Comparison of ENCODE assay signal across 9 cellular contexts in the genomic region with DNA sequence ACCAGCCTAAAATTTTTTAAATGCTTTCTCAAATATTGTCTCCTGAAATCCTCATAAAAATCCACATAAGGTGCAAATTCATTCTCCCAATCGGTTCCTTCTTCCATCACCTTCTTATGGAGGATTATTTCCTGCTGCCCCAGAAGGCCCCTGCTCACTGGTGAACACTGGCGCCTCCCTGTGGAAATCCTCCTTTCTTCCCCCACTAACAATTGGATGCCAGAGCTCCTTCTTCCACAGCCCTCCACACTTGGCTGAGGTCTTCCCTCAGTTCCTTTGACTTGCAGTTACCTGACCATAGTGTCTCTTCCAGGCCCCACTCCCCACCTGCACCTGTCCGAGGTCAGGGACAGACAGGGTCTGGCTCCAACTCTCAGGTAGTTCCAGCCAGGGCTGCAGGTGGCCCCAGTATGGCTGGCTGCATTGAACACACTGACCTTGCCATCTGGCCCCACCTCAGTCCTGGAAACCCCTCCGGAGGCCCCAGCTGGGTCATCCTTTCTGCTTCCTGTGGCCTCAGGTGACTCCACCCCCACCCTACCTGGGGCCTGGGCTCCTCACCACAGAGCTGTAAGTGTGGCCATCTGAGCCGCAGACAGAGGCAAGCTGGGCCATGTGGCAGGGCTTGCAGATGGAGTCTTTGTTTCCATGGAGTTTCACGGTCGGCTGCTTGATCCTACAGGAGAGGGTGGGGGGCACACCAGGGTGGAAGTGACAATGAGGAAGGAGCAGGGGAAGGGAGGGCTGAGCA. TPM values are rescaled to one million over a fixed set of nuclear protein-coding genes. Genes with fewer than 3 reads are reported as not detected.
DNase-seq lines count a peak whose midpoint lies in the region; ATAC-seq, FAIRE-seq and TF ChIP-seq lines count a peak whose summit lies in the region.
"Had no signal": no experiment of that assay in that cellular context is flagged by ENCODE, and none has a peak within 500 bp of the region (broad histone marks: within the 10 kb centered on the region; RNA-seq: fewer than 3 reads in every experiment).

No MANE protein-coding gene starts in this region.

- DNase-seq in A549 (ENCODE audit: low read depth in 1 of 2, low spot score in 1 of 2) (no peak), DMS79 treated with DMSO at 0.1 percent for 48 hours (lab: John Stamatoyannopoulos, UW) (peak; percentile 35), NCI-H526 (lab: John Stamatoyannopoulos, UW) (peak; percentile 25 to 52), epithelial cell of esophagus (ENCODE audit: low read depth) (no peak), GM10248 (ENCODE audit: extremely low spot score) (no peak)
- no peak for DNase-seq in effector CD4-positive, alpha-beta T cell
- DNase-seq: hypothalamus had no signal

- peak; percentile 21; the same call in 2 of the 3 replicates for TF ChIP-seq CTCF in A549 (IDR thresholded peaks at IDR 0.05)
- peak; percentile 17 for TF ChIP-seq CTCF in epithelial cell of esophagus (IDR thresholded peaks at IDR 0.05; ENCODE audit: insufficient read depth, low read depth, low read length, missing control alignments)
- no peak for TF ChIP-seq CTCF in GM10248 (IDR thresholded peaks at IDR 0.05; ENCODE audit: control extremely low read depth, extremely low read depth, low read depth, missing control alignments)

- POLR2A ChIA-PET in A549 (lab: Yijun Ruan, JAX) = no interaction called here
- POLR2A ChIA-PET in GM10248 (lab: Yijun Ruan, JAX) = interaction anchor here (0.6 to 0.7 kb wide), 2 partner anchors 31 to 251 kb away, joined by 3 read pairs; no protein-coding TSS in a partner anchor

- H3K4me3 ChIP-seq in A549 (no peak overlapping the region), epithelial cell of esophagus (ENCODE audit: low read length) (no peak overlapping the region)

- no peak overlapping the region for H3K4me2 ChIP-seq in A549

- CTCF ChIA-PET in A549 (lab: Yijun Ruan, JAX) = interaction anchor here (1.2 to 5.6 kb wide), 5 partner anchors 9 to 174 kb away, joined by 3 to 29 read pairs (median 5); no protein-coding TSS in a partner anchor
- CTCF ChIA-PET in GM10248 (lab: Yijun Ruan, JAX) = interaction anchor here (1.2 to 6.0 kb wide), 4 partner anchors 10 to 22 kb away, joined by 3 to 45 read pairs (median 6); a partner anchor contains a TSS

- H3K4me1 ChIP-seq in A549 = no peaks in the 10 kb centered on the region

- peaks cover 4% of the 10 kb centered on the region; the same call in 2 of the 3 replicates for H3K9me3 ChIP-seq in A549

- H3K27ac ChIP-seq in A549 = no peak overlapping the region

- FAIRE-seq in A549 (lab: Jason Lieb, UNC) = no peak

- WGBS in A549 (ENCODE audit: missing lambda C conversion rate) = 85% methylated on average over 5 of the region's 7 CpGs

- TF ChIP-seq EP300 in A549 (IDR thresholded peaks at IDR 0.05) = no peak

- ATAC-seq in A549 (peak in 1 of 2 experiments; percentile 44; a peak in 2 of 6 replicates), GM21529 (IDR thresholded peaks at IDR 0.05; ENCODE audit: unreplicated experiment) (no peak), GM18909 (IDR thresholded peaks at IDR 0.05; ENCODE audit: poor library complexity, unreplicated experiment) (no peak)

- no peak for TF ChIP-seq POLR2A in A549 (IDR thresholded peaks at IDR 0.05; ENCODE audit: low read length)

- TF ChIP-seq RAD21 in A549 (conservative IDR thresholded peaks at IDR 0.05 in 1 of 2, IDR thresholded peaks at IDR 0.05 in 1 of 2) = peak in 1 of 2 experiments; percentile 24; a peak in 1 of 5 replicates

TF ChIP-seq in A549, 52 proteins besides CTCF, POLR2A, EP300 and RAD21:
- TF ChIP-seq ZSCAN20 (CRISPR knock-in tag; IDR thresholded peaks at IDR 0.05) = no peak
- no peak for TF ChIP-seq BHLHE40 (IDR thresholded peaks at IDR 0.05; ENCODE audit: low read depth, low read length)
- TF ChIP-seq HOXB5 (CRISPR knock-in tag; IDR thresholded peaks at IDR 0.05) = no peak
- TF ChIP-seq, protein P1, sequence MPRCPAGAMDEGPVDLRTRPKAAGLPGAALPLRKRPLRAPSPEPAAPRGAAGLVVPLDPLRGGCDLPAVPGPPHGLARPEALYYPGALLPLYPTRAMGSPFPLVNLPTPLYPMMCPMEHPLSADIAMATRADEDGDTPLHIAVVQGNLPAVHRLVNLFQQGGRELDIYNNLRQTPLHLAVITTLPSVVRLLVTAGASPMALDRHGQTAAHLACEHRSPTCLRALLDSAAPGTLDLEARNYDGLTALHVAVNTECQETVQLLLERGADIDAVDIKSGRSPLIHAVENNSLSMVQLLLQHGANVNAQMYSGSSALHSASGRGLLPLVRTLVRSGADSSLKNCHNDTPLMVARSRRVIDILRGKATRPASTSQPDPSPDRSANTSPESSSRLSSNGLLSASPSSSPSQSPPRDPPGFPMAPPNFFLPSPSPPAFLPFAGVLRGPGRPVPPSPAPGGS (IDR thresholded peaks at IDR 0.05) = no peak

RNA-seq across cellular contexts. Expression of a gene that starts 18.4 kb away (rescaled TPM):
- polyA plus RNA-seq in A549 (2011; rRNA removed) (0.52 and 0.61 TPM in 2 replicates), A549 (2017; fragmentation: RNase III; extraction: RNeasy Plus Mini Kit Qiagen cat#74134 plus additional on column Dnase treatment) (0.55 to 0.73 TPM (median 0.67 TPM) in 3 replicates)
- 0.48 and 0.61 TPM in 2 replicates for polyA plus RNA-seq in A549 (2012; cell fraction: cytosol; rRNA removed)
- 4.0 and 4.8 TPM in 2 replicates for polyA plus RNA-seq in A549 (2012; cell fraction: nucleus; rRNA removed)
- polyA minus RNA-seq in A549 (2011; rRNA and poly(A)+ RNA removed) = 0.99 and 1.4 TPM in 2 replicates

Comparison
In these comparisons a context has a peak if more than half of its experiments do, and no peak if none do; other contexts are left out.
1. DNase-seq: peak in DMS79 treated with DMSO at 0.1 percent for 48 hours (single experiment) and NCI-H526 (2 of 2); none in A549 (0 of 2), epithelial cell of esophagus (single experiment), effector CD4-positive, alpha-beta T cell (single experiment) and GM10248 (single experiment).